23 cellular contexts compared by ENCODE assay signal in genomic region chr1:180672105-180672504, GRCh38.
"Had no signal": no experiment of that assay in that cellular context is flagged by ENCODE, and none has a peak within 500 bp of the region (broad histone marks: within the 10 kb centered on the region; RNA-seq: fewer than 3 reads in every experiment).

No MANE protein-coding gene starts in this region.

- H3K27me3 ChIP-seq: brain microvascular endothelial cell, hepatocyte, right atrium auricular region, spleen, testis had no signal

- H3K4me1 ChIP-seq: prostate gland, right atrium auricular region, spleen, testis had no signal

- H3K27ac ChIP-seq: brain microvascular endothelial cell, hepatocyte, prostate gland, right atrium auricular region, spleen, testis, WERI-Rb-1 had no signal

- H2AFZ ChIP-seq: hepatocyte had no signal

- ATAC-seq: activated CD8-positive, alpha-beta T cell treated with anti-CD3 and anti-CD28 coated beads, Interleukin-2, amount 10 ng/mL, durations not matched to agents 7 days and 5 days; activated naive CD8-positive, alpha-beta T cell treated with anti-CD3 and anti-CD28 coated beads, Interleukin-2, amount 50 U/mL, for 24 hours; left ventricle myocardium superior; natural killer cell; T-cell had no signal

- H3K4me2 ChIP-seq: hepatocyte had no signal

- H3K9me3 ChIP-seq: prostate gland, testis had no signal

- DNase-seq: activated CD4-positive, alpha-beta T cell treated with anti-CD3 and anti-CD28 coated beads, Interleukin-2, amount 10 ng/mL, durations not matched to agents 7 days and 5 days; activated CD4-positive, CD25-positive, alpha-beta regulatory T cell treated with anti-CD3 and anti-CD28 coated beads, Interleukin-2, amount 50 U/mL, for 72 hours; activated CD8-positive, alpha-beta T cell treated with anti-CD3 and anti-CD28 coated beads, Interleukin-2, amount 10 ng/mL, durations not matched to agents 7 days and 5 days; activated gamma-delta T cell; activated naive CD4-positive, alpha-beta T cell treated with anti-CD3 and anti-CD28 coated beads, Interleukin-2, amount 50 U/mL, for 16 hours; activated naive CD8-positive, alpha-beta T cell treated with anti-CD3 and anti-CD28 coated beads, Interleukin-2, amount 50 U/mL, for 24 hours; aorta; brain microvascular endothelial cell; cortex of kidney; erythroblast; glutamatergic neuron; left ventricle myocardium superior; mammary epithelial cell; natural killer cell; spleen; stimulated activated CD4-positive, alpha-beta T cell treated with anti-CD3 and anti-CD28 coated beads, Interleukin-4, amount 100 ng/mL, for 1 hour; stimulated activated naive CD4-positive, alpha-beta T cell; T-cell; testis; WERI-Rb-1 had no signal

- H3K4me3 ChIP-seq: hepatocyte, prostate gland, right atrium auricular region, spleen, testis had no signal

- H3K36me3 ChIP-seq: brain microvascular endothelial cell, prostate gland, right atrium auricular region, WERI-Rb-1 had no signal
